In genomic region chr10:68720793-68721672, GRCh38 we compare ENCODE assay signal across 1 cellular context.
TF ChIP-seq lines count a peak whose summit lies in the region.

Gene CCAR1 (plus strand): TSS chr10:68721239. CDS start chr10:68722505, 1,266 bp downstream.

TF ChIP-seq in HepG2, 621 proteins besides CTCF, POLR2A, EP300 and RAD21 (continued from another document and continues in another):
- no peak for TF ChIP-seq RNF219 (CRISPR knock-in tag; IDR thresholded peaks at IDR 0.05)
- no peak for TF ChIP-seq ARNT (IDR thresholded peaks at IDR 0.05)
- TF ChIP-seq TFAP4 (IDR thresholded peaks at IDR 0.05; ENCODE audit: borderline replicate concordance, low read depth), result peak; percentile 11; the same call in 1 of the 2 replicates
- no peak for TF ChIP-seq ZNF24 (IDR thresholded peaks at IDR 0.05)
- TF ChIP-seq MEIS2 (CRISPR knock-in tag; IDR thresholded peaks at IDR 0.05), result no peak; the same call in 1 of the 2 replicates
- TF ChIP-seq YY1 (IDR thresholded peaks at IDR 0.05; ENCODE audit: insufficient read depth, insufficient replicate concordance, low read depth, low read length), result peak; percentile 90
- TF ChIP-seq FOSL2 (CRISPR knock-in tag; IDR thresholded peaks at IDR 0.05), result no peak; the same call in 1 of the 2 replicates
- TF ChIP-seq ZNF503 (CRISPR knock-in tag; IDR thresholded peaks at IDR 0.05), result no peak
- TF ChIP-seq HMGXB3 (CRISPR knock-in tag; IDR thresholded peaks at IDR 0.05; ENCODE audit: borderline replicate concordance), result no peak
- no peak for TF ChIP-seq LBX2 (CRISPR knock-in tag; IDR thresholded peaks at IDR 0.05; ENCODE audit: borderline replicate concordance)
- TF ChIP-seq ZFP37 (CRISPR knock-in tag; IDR thresholded peaks at IDR 0.05; ENCODE audit: borderline replicate concordance), result 0 out of 2 replicates have a peak, but pooled peaks have one; percentile 38
- TF ChIP-seq TEAD2 (CRISPR knock-in tag; IDR thresholded peaks at IDR 0.05), result 0 out of 2 replicates have a peak, but pooled peaks have one; percentile 23
- no peak for TF ChIP-seq KDM1A (CRISPR knock-in tag; IDR thresholded peaks at IDR 0.05)
- TF ChIP-seq TEF (CRISPR knock-in tag; IDR thresholded peaks at IDR 0.05), result peak; percentile 48; the same call in 1 of the 2 replicates
- peak; percentile 73 for TF ChIP-seq ZBTB43 (CRISPR knock-in tag; conservative IDR thresholded peaks at IDR 0.05)
- TF ChIP-seq FOXK1 (CRISPR knock-in tag; IDR thresholded peaks at IDR 0.05; ENCODE audit: borderline replicate concordance, low read depth), result no peak
- TF ChIP-seq ZNF777 (CRISPR knock-in tag; IDR thresholded peaks at IDR 0.05), result peak; percentile 73
- TF ChIP-seq DNMT1 (CRISPR knock-in tag; IDR thresholded peaks at IDR 0.05), result no peak; the same call in 1 of the 2 replicates
- TF ChIP-seq AGO2 (optimal IDR thresholded peaks at IDR 0.05; ENCODE audit: low read depth, low read length), result peak; percentile 93
- TF ChIP-seq HNF4G (IDR thresholded peaks at IDR 0.05; ENCODE audit: borderline replicate concordance, low read depth, low read length), result no peak
- no peak for TF ChIP-seq HNF4G (CRISPR knock-in tag; IDR thresholded peaks at IDR 0.05; ENCODE audit: borderline replicate concordance, low read depth)
- no peak for TF ChIP-seq SMARCE1 (IDR thresholded peaks at IDR 0.05; ENCODE audit: borderline replicate concordance)
- TF ChIP-seq ZNF335 (CRISPR knock-in tag; IDR thresholded peaks at IDR 0.05), result no peak
- TF ChIP-seq SP4 (CRISPR knock-in tag; IDR thresholded peaks at IDR 0.05), result peak; percentile 34; the same call in 1 of the 2 replicates
- TF ChIP-seq ELK4 (CRISPR knock-in tag; IDR thresholded peaks at IDR 0.05; ENCODE audit: borderline replicate concordance), result no peak
- 0 out of 2 replicates have a peak, but pooled peaks have one; percentile 25 for TF ChIP-seq ZNF142 (CRISPR knock-in tag; IDR thresholded peaks at IDR 0.05)
- TF ChIP-seq ZEB1 (IDR thresholded peaks at IDR 0.05; ENCODE audit: insufficient replicate concordance, low read depth), result no peak
- TF ChIP-seq ZNF644 (CRISPR knock-in tag; IDR thresholded peaks at IDR 0.05; ENCODE audit: low read depth), result peak; percentile 64; the same call in 1 of the 2 replicates
- TF ChIP-seq KLF15 (CRISPR knock-in tag; IDR thresholded peaks at IDR 0.05; ENCODE audit: borderline replicate concordance), result no peak
- TF ChIP-seq ZNF260 (CRISPR knock-in tag; IDR thresholded peaks at IDR 0.05; ENCODE audit: borderline replicate concordance, low read depth), result no peak
- TF ChIP-seq HINFP (CRISPR knock-in tag; IDR thresholded peaks at IDR 0.05; ENCODE audit: low read depth), result peak; percentile 57; the same call in 1 of the 2 replicates
- no peak for TF ChIP-seq TRAFD1 (CRISPR knock-in tag; IDR thresholded peaks at IDR 0.05; ENCODE audit: borderline replicate concordance)
- 0 out of 2 replicates have a peak, but pooled peaks have one; percentile 45 for TF ChIP-seq HDAC2 (CRISPR knock-in tag; IDR thresholded peaks at IDR 0.05)
